Comparison of ENCODE assay signal across 13 cellular contexts in the genomic region with DNA sequence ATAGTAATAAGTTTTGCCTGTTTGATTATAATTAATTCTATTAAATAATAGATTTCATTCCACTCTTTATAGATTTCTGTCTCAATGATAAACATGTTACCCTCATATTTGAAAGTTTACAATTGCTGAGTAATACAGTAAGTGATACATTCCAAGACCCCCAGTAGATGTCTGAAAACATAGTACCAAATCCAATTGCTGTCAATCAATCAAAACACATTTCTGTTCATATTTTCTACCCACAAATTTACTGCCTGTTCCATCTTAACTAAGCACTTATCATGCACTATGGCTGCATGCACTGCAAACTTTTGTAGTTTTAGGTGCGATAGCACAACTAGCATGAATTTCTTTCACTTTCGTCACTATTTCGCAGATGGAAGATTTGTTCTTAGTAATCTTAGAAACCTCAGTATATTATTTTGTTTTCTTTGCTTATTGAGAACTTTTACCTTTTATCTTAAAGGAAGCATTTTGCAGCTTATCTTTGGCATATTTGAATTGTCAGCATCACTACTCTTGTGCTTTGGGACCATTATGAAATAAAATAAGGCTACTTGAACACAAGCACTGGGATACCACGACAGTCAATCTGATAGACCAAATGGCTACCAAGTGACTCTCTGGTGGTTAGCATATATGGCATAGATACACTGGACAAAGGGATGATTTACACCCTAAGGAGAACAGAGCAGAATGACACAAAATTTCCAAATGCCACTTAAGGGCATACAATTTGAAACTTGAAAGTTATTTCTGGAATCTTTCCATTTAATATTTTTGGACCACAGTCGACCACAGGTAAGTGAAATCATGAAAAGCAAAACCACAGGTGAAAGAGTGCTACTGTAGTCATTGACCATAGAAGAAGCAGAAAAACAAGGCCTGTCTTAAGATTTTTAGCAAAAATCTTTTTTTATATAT.
DNase-seq lines count a peak whose midpoint lies in the region; ATAC-seq, FAIRE-seq and TF ChIP-seq lines count a peak whose summit lies in the region.
"Had no signal": no experiment of that assay in that cellular context is flagged by ENCODE, and none has a peak within 500 bp of the region (broad histone marks: within the 10 kb centered on the region; RNA-seq: fewer than 3 reads in every experiment).

No MANE protein-coding gene starts in this region.

- no peak overlapping the region for H3K27ac Mint-ChIP-seq in Caco-2 (ENCODE audit: unreplicated experiment)

- no peak overlapping the region for H3K4me3 ChIP-seq in Caco-2 (ENCODE audit: low read depth, low read length)
- H3K4me3 ChIP-seq: colonic mucosa, SJCRH30 had no signal

- POLR2A ChIA-PET in Caco-2 (lab: Charles Lee) = no interaction called here

- H3K9me3 Mint-ChIP-seq in Caco-2 (ENCODE audit: unreplicated experiment) = no peaks in the 10 kb centered on the region

- ATAC-seq in GM19043 (IDR thresholded peaks at IDR 0.05; ENCODE audit: low read depth, unreplicated experiment) (peak; percentile 69), HG02678 (IDR thresholded peaks at IDR 0.05; ENCODE audit: unreplicated experiment) (peak; percentile 81), HG03521 (IDR thresholded peaks at IDR 0.05; ENCODE audit: unreplicated experiment) (peak; percentile 76)

- FAIRE-seq in D721Med (lab: Jason Lieb, UNC) = peak; percentile 41

- no TSS peak for BruUV-seq in Caco-2 (replicated peaks; lab: Mats Ljungman, UMichigan)

- H3K36me3 Mint-ChIP-seq in Caco-2 (ENCODE audit: insufficient read depth, unreplicated experiment) = no peaks in the 10 kb centered on the region

- TF ChIP-seq CTCF in D721Med (IDR thresholded peaks at IDR 0.05; ENCODE audit: insufficient read depth, missing control alignments) (no peak), Caco-2 (IDR thresholded peaks at IDR 0.05; ENCODE audit: insufficient read depth in 1 of 2, low read depth in 1 of 2, low read length in 1 of 2, severe bottlenecking in 1 of 2, unreplicated experiment in 1 of 2) (no peak)

- intact Hi-C loops in Caco-2 (cut with micrococcal nuclease; ENCODE audit: unreplicated experiment) = loop anchor here (5.0 kb wide), 2 partner anchors 104 to 304 kb away; a partner anchor contains a TSS

- CTCF ChIA-PET in Caco-2 (lab: Charles Lee) = no interaction called here

- H3K36me3 ChIP-seq in Caco-2 (ENCODE audit: control insufficient read depth, insufficient read depth, low read length) = no peaks in the 10 kb centered on the region
- H3K36me3 ChIP-seq: colonic mucosa, SJCRH30 had no signal

- H3K9me3 ChIP-seq in Caco-2 = no peaks in the 10 kb centered on the region
- H3K9me3 ChIP-seq: colonic mucosa, SJCRH30 had no signal

- no peaks in the 10 kb centered on the region for H3K27me3 ChIP-seq in Caco-2 (replicated peaks; ENCODE audit: control insufficient read depth, insufficient read depth, low read length)
- H3K27me3 ChIP-seq: colonic mucosa, SJCRH30 had no signal

- no peaks in the 10 kb centered on the region for H3K4me1 Mint-ChIP-seq in Caco-2 (ENCODE audit: low read depth, unreplicated experiment)

- peaks cover 34% of the 10 kb centered on the region for H3K4me1 ChIP-seq in Caco-2
- H3K4me1 ChIP-seq: colonic mucosa had no signal

- DNase-seq in D721Med (ENCODE audit: insufficient read length, low spot score) (no peak), Caco-2 (no peak), AG08396 (ENCODE audit: low spot score) (no peak), UCSD-AML1 (lab: John Stamatoyannopoulos, UW; ENCODE audit: unreplicated experiment) (no peak), islet precursor cell (no peak)
- DNase-seq: activated CD8-positive, alpha-beta memory T cell treated with anti-CD3 and anti-CD28 coated beads, Interleukin-2, amount 50 U/mL, for 48 hours; colonic mucosa; head of caudate nucleus; SJCRH30; stimulated activated CD4-positive, alpha-beta T cell treated with anti-CD3 and anti-CD28 coated beads, Interleukin-12 subunit alpha, Interleukin-12 subunit beta, amount 100 ng/mL, for 4 hours had no signal

- H3K27me3 Mint-ChIP-seq in Caco-2 (ENCODE audit: insufficient read depth, unreplicated experiment) = no peaks in the 10 kb centered on the region

- H3K4me3 Mint-ChIP-seq in Caco-2 (ENCODE audit: unreplicated experiment) = no peak overlapping the region
